In genomic region chr19:54803410-54803809, GRCh38 we compare ENCODE assay signal across 20 cellular contexts. TPM values are rescaled to one million over a fixed set of nuclear protein-coding genes. Genes with fewer than 3 reads are reported as not detected.
DNase-seq lines count a peak whose midpoint lies in the region; ATAC-seq and TF ChIP-seq lines count a peak whose summit lies in the region.
"Had no signal": no experiment of that assay in that cellular context is flagged by ENCODE, and none has a peak within 500 bp of the region (broad histone marks: within the 10 kb centered on the region; RNA-seq: fewer than 3 reads in every experiment).

Gene KIR2DL4, plus strand, starts transcription at chr19:54803610. Its CDS starts 42 bp downstream, at chr19:54803652.

- TF ChIP-seq POLR2A in NB4 (IDR thresholded peaks at IDR 0.05; ENCODE audit: extremely low read depth, insufficient read length), result no peak

- H3K27ac Mint-ChIP-seq in natural killer cell (peak within 1 kb of the TSS; percentile 84 to 86), nephron progenitor cell (no peak within 1 kb of the TSS)
- H3K27ac Mint-ChIP-seq in activated naive CD4-positive, alpha-beta T cell treated with anti-CD3 and anti-CD28 coated beads, Interleukin-2, amount 10 ng/mL, durations not matched to agents 7 days and 5 days, result no peak within 1 kb of the TSS
- no peak within 1 kb of the TSS for H3K27ac Mint-ChIP-seq in activated naive CD8-positive, alpha-beta T cell treated with anti-CD3 and anti-CD28 coated beads for 36 hours
- H3K27ac Mint-ChIP-seq: GM23338 had no signal

- intact Hi-C loops in natural killer cell (cut with micrococcal nuclease), result loop anchor here (1.0 to 10.0 kb wide), 3 partner anchors 32 to 109 kb away; partner anchors contain the start of gene NCR1

- CTCF ChIA-PET in activated naive CD4-positive, alpha-beta T cell treated with anti-CD3 and anti-CD28 coated beads, Interleukin-2, amount 10 ng/mL, durations not matched to agents 7 days and 5 days (lab: Charles Lee), result no interaction called here

- H3K9me3 Mint-ChIP-seq in natural killer cell (no peaks in the 10 kb centered on the region), nephron progenitor cell (peaks cover 92% of the 10 kb centered on the region)
- peaks cover 2% of the 10 kb centered on the region for H3K9me3 Mint-ChIP-seq in activated naive CD4-positive, alpha-beta T cell treated with anti-CD3 and anti-CD28 coated beads, Interleukin-2, amount 10 ng/mL, durations not matched to agents 7 days and 5 days
- no peaks in the 10 kb centered on the region for H3K9me3 Mint-ChIP-seq in activated naive CD8-positive, alpha-beta T cell treated with anti-CD3 and anti-CD28 coated beads for 36 hours

- H3K27me3 Mint-ChIP-seq in natural killer cell (ENCODE audit: low read depth in 2 of 2), result peaks cover 0 to 4% of the 10 kb centered on the region in 2 donors
- H3K27me3 Mint-ChIP-seq in activated naive CD4-positive, alpha-beta T cell treated with anti-CD3 and anti-CD28 coated beads, Interleukin-2, amount 10 ng/mL, durations not matched to agents 7 days and 5 days, result peaks cover 3% of the 10 kb centered on the region
- H3K27me3 Mint-ChIP-seq in nephron progenitor cell (ENCODE audit: low read depth, poor library complexity), result no peaks in the 10 kb centered on the region
- peaks cover 27% of the 10 kb centered on the region for H3K27me3 Mint-ChIP-seq in activated naive CD8-positive, alpha-beta T cell treated with anti-CD3 and anti-CD28 coated beads for 36 hours

- TF ChIP-seq CTCF in GM12865 (IDR thresholded peaks at IDR 0.05; ENCODE audit: insufficient read depth, low read depth, low read length, missing control alignments) (no peak), NB4 (IDR thresholded peaks at IDR 0.05; ENCODE audit: low read depth, low read length) (no peak), natural killer cell (IDR thresholded peaks at IDR 0.05) (no peak), nephron progenitor cell (IDR thresholded peaks at IDR 0.05) (no peak)

- H3K4me3 ChIP-seq in GM12865 (ENCODE audit: low read depth, low read length), result no peak within 1 kb of the TSS
- H3K4me3 ChIP-seq in NB4 (ENCODE audit: low read depth, low read length), result no peak within 1 kb of the TSS
- H3K4me3 ChIP-seq: GM23338, K562, SK-N-MC had no signal

- peaks cover 53 to 57% of the 10 kb centered on the region in 2 donors for H3K4me1 Mint-ChIP-seq in natural killer cell
- H3K4me1 Mint-ChIP-seq in activated naive CD4-positive, alpha-beta T cell treated with anti-CD3 and anti-CD28 coated beads, Interleukin-2, amount 10 ng/mL, durations not matched to agents 7 days and 5 days, result no peaks in the 10 kb centered on the region
- H3K4me1 Mint-ChIP-seq in nephron progenitor cell, result no peaks in the 10 kb centered on the region
- H3K4me1 Mint-ChIP-seq in activated naive CD8-positive, alpha-beta T cell treated with anti-CD3 and anti-CD28 coated beads for 36 hours, result no peaks in the 10 kb centered on the region
- H3K4me1 Mint-ChIP-seq: GM23338 had no signal

- ATAC-seq in natural killer cell, result peak; percentile 73 to 85 (median 85)
- ATAC-seq: GM23338, HCT116, K562 had no signal

- DNase-seq in GM12865 (ENCODE audit: low read depth), result peak; percentile 14
- DNase-seq in NB4 (ENCODE audit: low read depth), result peak; percentile 17
- peak; percentile 76 for DNase-seq in natural killer cell
- peak; percentile 13 to 18 for DNase-seq in stimulated activated CD8-positive, alpha-beta memory T cell treated with anti-CD3 and anti-CD28 coated beads, Interleukin-2, amount 100 ng/mL, for 1 hour (ENCODE audit: low read depth in 2 of 2)
- DNase-seq in activated naive CD4-positive, alpha-beta T cell treated with anti-CD3 and anti-CD28 coated beads, Interleukin-2, amount 10 ng/mL, durations not matched to agents 7 days and 5 days, result no peak
- DNase-seq in nephron progenitor cell, result no peak
- DNase-seq in NCI-H128 (lab: John Stamatoyannopoulos, UW; ENCODE audit: unreplicated experiment), result no peak
- no peak for DNase-seq in activated naive CD8-positive, alpha-beta T cell treated with anti-CD3 and anti-CD28 coated beads for 36 hours
- DNase-seq: Caco-2, DMS153, NCI-H1105, NCI-H1694 treated with DMSO at 0.1 percent for 48 hours, NCI-H2107, NCI-H226, NCI-H524 treated with DMSO at 0.1 percent for 48 hours, Right ventricle myocardium superior had no signal

- H3K36me3 Mint-ChIP-seq in natural killer cell (no peaks in the 10 kb centered on the region), nephron progenitor cell (ENCODE audit: low read depth) (no peaks in the 10 kb centered on the region)
- no peaks in the 10 kb centered on the region for H3K36me3 Mint-ChIP-seq in activated naive CD4-positive, alpha-beta T cell treated with anti-CD3 and anti-CD28 coated beads, Interleukin-2, amount 10 ng/mL, durations not matched to agents 7 days and 5 days
- H3K36me3 Mint-ChIP-seq in activated naive CD8-positive, alpha-beta T cell treated with anti-CD3 and anti-CD28 coated beads for 36 hours, result no peaks in the 10 kb centered on the region

- H3K4me3 Mint-ChIP-seq in natural killer cell, result peak within 1 kb of the TSS; percentile 80
- no peak within 1 kb of the TSS for H3K4me3 Mint-ChIP-seq in activated naive CD4-positive, alpha-beta T cell treated with anti-CD3 and anti-CD28 coated beads, Interleukin-2, amount 10 ng/mL, durations not matched to agents 7 days and 5 days
- no peak within 1 kb of the TSS for H3K4me3 Mint-ChIP-seq in nephron progenitor cell
- H3K4me3 Mint-ChIP-seq in activated naive CD8-positive, alpha-beta T cell treated with anti-CD3 and anti-CD28 coated beads for 36 hours, result no peak within 1 kb of the TSS
- H3K4me3 Mint-ChIP-seq: GM23338 had no signal

RNA-seq across cellular contexts. Expression of gene KIR2DL4, which starts in this region (rescaled TPM):
- total RNA-seq in natural killer cell, result 10 to 100 TPM in 1 of 3 donors, 1 to 10 TPM in 2; 7.1 to 14.5 (median 7.3) TPM
- not detected for total RNA-seq in activated naive CD8-positive, alpha-beta T cell treated with anti-CD3 and anti-CD28 coated beads for 36 hours
- total RNA-seq: Caco-2, GM23338, K562, Right ventricle myocardium superior had no signal

Comparison
In these comparisons a context has a peak if more than half of its experiments do, and no peak if none do; other contexts are left out.
1. RNA of gene KIR2DL4 (total RNA-seq): 7.1 to 14.5 TPM in natural killer cell; not detected in activated naive CD8-positive, alpha-beta T cell treated with anti-CD3 and anti-CD28 coated beads for 36 hours; every median in the first group is over 4 times any median in the second.
2. DNase-seq: peak in GM12865 (single experiment), NB4 (single experiment), natural killer cell (single experiment) and stimulated activated CD8-positive, alpha-beta memory T cell treated with anti-CD3 and anti-CD28 coated beads, Interleukin-2, amount 100 ng/mL, for 1 hour (2 of 2); none in activated naive CD4-positive, alpha-beta T cell treated with anti-CD3 and anti-CD28 coated beads, Interleukin-2, amount 10 ng/mL, durations not matched to agents 7 days and 5 days (single experiment), nephron progenitor cell (single experiment), NCI-H128 (single experiment) and activated naive CD8-positive, alpha-beta T cell treated with anti-CD3 and anti-CD28 coated beads for 36 hours (single experiment).
3. H3K27ac Mint-ChIP-seq: peak in natural killer cell (2 of 2); none in activated naive CD4-positive, alpha-beta T cell treated with anti-CD3 and anti-CD28 coated beads, Interleukin-2, amount 10 ng/mL, durations not matched to agents 7 days and 5 days (single experiment), nephron progenitor cell (single experiment) and activated naive CD8-positive, alpha-beta T cell treated with anti-CD3 and anti-CD28 coated beads for 36 hours (single experiment).